10 cellular contexts compared by ENCODE assay signal in genomic region chr11:2445107-2445947, GRCh38. TPM values are rescaled to one million over a fixed set of nuclear protein-coding genes. Genes with fewer than 3 reads are reported as not detected.
DNase-seq lines count a peak whose midpoint lies in the region; ATAC-seq and TF ChIP-seq lines count a peak whose summit lies in the region.
"Had no signal": no experiment of that assay in that cellular context is flagged by ENCODE, and none has a peak within 500 bp of the region (broad histone marks: within the 10 kb centered on the region; RNA-seq: fewer than 3 reads in every experiment).

No MANE protein-coding gene starts in this region.

- WGBS in testis, 2 donors, result 0 to 9% methylated on average over 6 to 39 of the region's 80 CpGs

- DNase-seq in NCI-H146 (lab: John Stamatoyannopoulos, UW) (peak; percentile 40), NCI-H146 treated with DMSO at 0.1 percent for 48 hours (lab: John Stamatoyannopoulos, UW; ENCODE audit: unreplicated experiment) (no peak), kidney epithelial cell (ENCODE audit: low read depth) (no peak), testis (no peak), NCI-H2081 treated with DMSO at 0.1 percent for 48 hours (lab: John Stamatoyannopoulos, UW) (no peak), NCI-H187 treated with DMSO at 0.1 percent for 48 hours (lab: John Stamatoyannopoulos, UW) (no peak)
- DNase-seq in activated naive CD4-positive, alpha-beta T cell treated with Interleukin-2 at 50 U/mL for 16 hours, result peak; percentile 35

- peaks cover 49% of the 10 kb centered on the region for H3K27me3 ChIP-seq in kidney epithelial cell (ENCODE audit: control insufficient read depth, insufficient read depth, low read length)
- H3K27me3 ChIP-seq in testis, result no peaks in the 10 kb centered on the region

- TF ChIP-seq POLR2A in testis (IDR thresholded peaks at IDR 0.05), result no peak

- intact Hi-C loops in testis (cut with DNase I; ENCODE audit: low total_unique reads), result no loop called here

- peak overlapping the region; percentile 8 for H3K4me3 ChIP-seq in kidney epithelial cell (ENCODE audit: low read depth, low read length)
- H3K4me3 ChIP-seq in testis, result peak overlapping the region; percentile 36 to 41

- no peak for ATAC-seq in HG03175 (IDR thresholded peaks at IDR 0.05; ENCODE audit: unreplicated experiment)

- no peaks in the 10 kb centered on the region for H3K36me3 ChIP-seq in kidney epithelial cell (ENCODE audit: control insufficient read depth, insufficient read depth, low read length)
- H3K36me3 ChIP-seq in testis (ENCODE audit: low read depth, missing control alignments), result no peaks in the 10 kb centered on the region

- H3K9me3 ChIP-seq in testis, result no peaks in the 10 kb centered on the region

- no peak overlapping the region for H3K27ac ChIP-seq in testis

- TF ChIP-seq CTCF in kidney epithelial cell (IDR thresholded peaks at IDR 0.05; ENCODE audit: insufficient read depth, low read length, poor library complexity, severe bottlenecking) (no peak), testis (IDR thresholded peaks at IDR 0.05) (no peak)

- peaks cover 6% of the 10 kb centered on the region for H3K4me1 ChIP-seq in testis

RNA-seq across cellular contexts. Expression of gene KCNQ1, which starts 0.5 kb away (rescaled TPM):
- total RNA-seq in kidney epithelial cell (2.3 and 2.8 TPM in 2 replicates), testis (10 to 100 TPM; 12.8 to 24.2 TPM)
- polyA plus RNA-seq in testis (ENCODE audit: insufficient read depth, low read depth, low replicate concordance), result 6.0 TPM
- polyA plus RNA-seq: AG04450 had no signal

RNA-seq across cellular contexts. Expression of gene TRPM5, which starts 1.0 kb away (rescaled TPM):
- not detected in 2 replicates for total RNA-seq in kidney epithelial cell
- total RNA-seq in testis, result 1 to 10 TPM in 1 of 2 donors, under 1 TPM in 1; 0.94 to 1.1 TPM
- 0.46 TPM for polyA plus RNA-seq in testis (ENCODE audit: insufficient read depth, low read depth, low replicate concordance)
- total RNA-seq: temporal lobe had no signal
- polyA plus RNA-seq: AG04450 had no signal

RNA-seq across cellular contexts. Expression of gene TSSC4, which starts 44.8 kb away (rescaled TPM):
- total RNA-seq in kidney epithelial cell, result 62.0 and 73.2 TPM in 2 replicates
- 10 to 100 TPM; 87.4 to 95.5 TPM for total RNA-seq in testis
- polyA plus RNA-seq in testis (ENCODE audit: insufficient read depth, low read depth, low replicate concordance), result 133 TPM

Comparison
In these comparisons a context has a peak if more than half of its experiments do, and no peak if none do; other contexts are left out.
1. DNase-seq: peak in NCI-H146 (single experiment) and activated naive CD4-positive, alpha-beta T cell treated with Interleukin-2 at 50 U/mL for 16 hours (single experiment); none in NCI-H146 treated with DMSO at 0.1 percent for 48 hours (single experiment), kidney epithelial cell (single experiment), testis (single experiment), NCI-H2081 treated with DMSO at 0.1 percent for 48 hours (single experiment) and NCI-H187 treated with DMSO at 0.1 percent for 48 hours (single experiment).